Comparison of ENCODE assay signal across 17 cellular contexts in the genomic region with DNA sequence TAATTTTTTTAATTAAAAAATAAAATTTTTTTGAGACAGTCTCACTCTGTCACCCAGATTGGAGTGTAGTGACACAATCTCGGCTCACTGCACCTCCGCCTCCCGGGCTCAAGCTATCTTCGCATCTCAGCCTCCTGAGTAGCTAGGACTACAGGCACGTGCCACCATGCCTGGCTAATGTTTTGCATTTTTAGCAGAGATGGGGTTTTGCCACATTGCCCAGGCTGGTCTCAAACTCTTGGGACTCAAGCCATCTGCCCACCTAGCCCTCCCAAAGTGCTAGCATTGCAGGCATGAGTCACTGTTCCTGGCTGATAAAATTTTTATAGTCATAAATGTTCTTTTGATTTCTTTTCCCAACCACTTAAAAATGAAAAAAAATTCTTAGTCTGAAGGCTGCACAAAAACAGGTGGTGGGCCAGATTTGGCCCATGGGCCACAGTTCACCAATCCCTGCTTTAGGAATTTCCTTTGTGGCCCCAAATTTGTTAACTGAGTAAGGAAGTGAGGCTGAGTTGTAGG. TPM values are rescaled to one million over a fixed set of nuclear protein-coding genes. Genes with fewer than 3 reads are reported as not detected.
A peak's percentile ranks its signal among the peaks of the same experiment; 100 is the strongest.
DNase-seq lines count a peak whose midpoint lies in the region; ATAC-seq and TF ChIP-seq lines count a peak whose summit lies in the region.
"Had no signal": no experiment of that assay in that cellular context is flagged by ENCODE, and none has a peak within 500 bp of the region (broad histone marks: within the 10 kb centered on the region; RNA-seq: fewer than 3 reads in every experiment).

No MANE protein-coding gene starts in this region.

- intact Hi-C loops in adrenal gland (cut with DNase I) = no loop called here

- no peak for TF ChIP-seq CTCF in adrenal gland (IDR thresholded peaks at IDR 0.05)

- H2BK120ac ChIP-seq in mesenchymal stem cell (ENCODE audit: low read depth, low read length) = no peak overlapping the region

- no peak overlapping the region for H2AFZ ChIP-seq in mesenchymal stem cell (ENCODE audit: low read depth, low read length)

- H3K4me1 ChIP-seq in adrenal gland (replicated peaks in 1 of 2) (peaks cover 22 to 30% of the 10 kb centered on the region in 2 donors), mesenchymal stem cell (ENCODE audit: control insufficient read depth, insufficient read depth, low read depth, low read length) (peaks cover 2% of the 10 kb centered on the region)

- H3K4me3 ChIP-seq in adrenal gland (no peak overlapping the region), mesenchymal stem cell (ENCODE audit: insufficient read depth in 1 of 2, low read depth in 1 of 2, low read length in 2 of 2) (no peak overlapping the region)

- no peak overlapping the region for H3K4ac ChIP-seq in mesenchymal stem cell (ENCODE audit: low read depth in 1 of 2, low read length in 2 of 2)

- H4K91ac ChIP-seq in mesenchymal stem cell (ENCODE audit: low read length) = no peak overlapping the region

- no peak overlapping the region for H3K4me2 ChIP-seq in mesenchymal stem cell (ENCODE audit: low read length, poor library complexity, severe bottlenecking)

- H3K27ac ChIP-seq in adrenal gland (peak overlapping the region; percentile 40 to 78 (median 61)), mesenchymal stem cell (ENCODE audit: low read length, poor library complexity, severe bottlenecking) (no peak overlapping the region)
- H3K27ac ChIP-seq: 22Rv1 had no signal

- H2BK15ac ChIP-seq in mesenchymal stem cell (ENCODE audit: low read depth, poor library complexity, severe bottlenecking) = peak overlapping the region; percentile 52

- no peak overlapping the region for H3K14ac ChIP-seq in mesenchymal stem cell (ENCODE audit: low read length in 2 of 2)

- 70 to 93% (median 83%) methylated on average over 5 of the region's 5 CpGs for WGBS in adrenal gland, 4 donors
- WGBS in mesenchymal stem cell = 95% methylated on average over 5 of the region's 5 CpGs

- H3K9me3 ChIP-seq in adrenal gland (replicated peaks in 1 of 3) (no peaks in the 10 kb centered on the region), mesenchymal stem cell (ENCODE audit: control insufficient read depth, low read length) (no peaks in the 10 kb centered on the region)
- H3K9me3 ChIP-seq: Caco-2 had no signal

- no peak overlapping the region for H3K23ac ChIP-seq in mesenchymal stem cell (ENCODE audit: low read length in 2 of 2)

- H3K36me3 ChIP-seq in adrenal gland (replicated peaks in 1 of 2) = peaks cover 0 to 39% of the 10 kb centered on the region in 2 donors
- peaks cover 4 to 73% of the 10 kb centered on the region in 2 experiments for H3K36me3 ChIP-seq in mesenchymal stem cell (ENCODE audit: control insufficient read depth in 1 of 2, insufficient read depth in 2 of 2, low read depth in 1 of 2, low read length in 2 of 2)

- no peak overlapping the region for H3K18ac ChIP-seq in mesenchymal stem cell (ENCODE audit: low read depth in 1 of 2, low read length in 2 of 2)

- H2BK12ac ChIP-seq in mesenchymal stem cell (ENCODE audit: low read length in 2 of 2) = no peak overlapping the region

- H3K27me3 ChIP-seq in adrenal gland (no peaks in the 10 kb centered on the region), mesenchymal stem cell (ENCODE audit: control insufficient read depth in 1 of 2, insufficient read depth in 1 of 2, low read length in 2 of 2) (no peaks in the 10 kb centered on the region)

- DNase-seq in DMS 273 (lab: John Stamatoyannopoulos, UW; ENCODE audit: unreplicated experiment) (peak; percentile 54), DMS 273 treated with DMSO at 0.1 percent for 48 hours (lab: John Stamatoyannopoulos, UW) (no peak), HT1080 (ENCODE audit: low read depth) (peak; percentile 13), adrenal gland (peak in 4 of 7 donors; percentile 14 to 23 (median 16)), mesenchymal stem cell (no peak), medulla oblongata (ENCODE audit: extremely low spot score) (no peak), inferior parietal cortex (ENCODE audit: extremely low spot score) (no peak)
- DNase-seq: Caco-2; CD4-positive, CD25-positive, alpha-beta regulatory T cell; H9; Karpas-422; NCI-H1105; NCI-H2081; NCI-H446 treated with DMSO at 0.1 percent for 48 hours had no signal

- ATAC-seq in HG03439 (IDR thresholded peaks at IDR 0.05; ENCODE audit: unreplicated experiment) = no peak
- ATAC-seq: Panc1 had no signal

- no peak overlapping the region for H3K9ac ChIP-seq in mesenchymal stem cell (ENCODE audit: low read length)

- H2BK5ac ChIP-seq in mesenchymal stem cell (ENCODE audit: low read depth, low read length, poor library complexity, severe bottlenecking) = no peak overlapping the region

- H4K8ac ChIP-seq in mesenchymal stem cell (ENCODE audit: low read length) = peak overlapping the region; percentile 77

- H3K79me1 ChIP-seq in mesenchymal stem cell (replicated peaks; ENCODE audit: low read length, poor library complexity, severe bottlenecking) = peaks cover 9% of the 10 kb centered on the region

- no peak overlapping the region for H2AK5ac ChIP-seq in mesenchymal stem cell (ENCODE audit: low read length, severe bottlenecking)

- TF ChIP-seq POLR2A in adrenal gland (IDR thresholded peaks at IDR 0.05) = no peak

RNA-seq across cellular contexts. Expression of a gene that starts 9.2 kb away (rescaled TPM):
- total RNA-seq in HT1080 (2014; rRNA removed; shearing (Covaris generic)) = 63.4 and 63.9 TPM in 2 replicates
- 56.1 and 70.8 TPM in 2 replicates for polyA plus RNA-seq in HT1080 (2015; cell fraction: cytosol; rRNA removed)
- 88.2 and 96.3 TPM in 2 replicates for polyA plus RNA-seq in HT1080 (2015; cell fraction: nucleus; rRNA removed)
- total RNA-seq in adrenal gland = 100 to 1,000 TPM in 1 of 8 donors, 10 to 100 TPM in 7; 54.8 to 134 (median 69.1) TPM
- polyA plus RNA-seq in adrenal gland = 10 to 100 TPM; 35.6 to 89.2 (median 60.7) TPM
- polyA plus RNA-seq in mesenchymal stem cell (2013, experiment 1 of 2) = 22.0 TPM
- 22.1 TPM for polyA plus RNA-seq in mesenchymal stem cell (2013, experiment 2 of 2)

RNA-seq across cellular contexts. Expression of a gene that starts 9.7 kb away (rescaled TPM):
- 13.8 and 20.2 TPM in 2 replicates for total RNA-seq in HT1080 (2014; rRNA removed; shearing (Covaris generic))
- 12.7 and 16.2 TPM in 2 replicates for polyA plus RNA-seq in HT1080 (2015; cell fraction: cytosol; rRNA removed)
- polyA plus RNA-seq in HT1080 (2015; cell fraction: nucleus; rRNA removed) = 90.4 and 104 TPM in 2 replicates
- total RNA-seq in adrenal gland = 10 to 100 TPM; 13.6 to 51.3 (median 23.9) TPM
- 10 to 100 TPM; 24.8 to 59.1 (median 40.5) TPM for polyA plus RNA-seq in adrenal gland
- polyA plus RNA-seq in mesenchymal stem cell (2013, experiment 1 of 2) = 14.3 TPM
- 14.1 TPM for polyA plus RNA-seq in mesenchymal stem cell (2013, experiment 2 of 2)

RNA-seq across cellular contexts. Expression of a gene that starts 52.9 kb away (rescaled TPM):
- total RNA-seq in HT1080 (2014; rRNA removed; shearing (Covaris generic)) = 12.6 and 15.4 TPM in 2 replicates
- 17.5 and 18.7 TPM in 2 replicates for polyA plus RNA-seq in HT1080 (2015; cell fraction: cytosol; rRNA removed)
- 89.7 and 96.9 TPM in 2 replicates for polyA plus RNA-seq in HT1080 (2015; cell fraction: nucleus; rRNA removed)
- total RNA-seq in adrenal gland = 10 to 100 TPM; 10.3 to 78.0 (median 22.2) TPM
- 10 to 100 TPM; 14.5 to 42.2 (median 38.1) TPM for polyA plus RNA-seq in adrenal gland
- 19.7 TPM for polyA plus RNA-seq in mesenchymal stem cell (2013, experiment 1 of 2)
- polyA plus RNA-seq in mesenchymal stem cell (2013, experiment 2 of 2) = 21.0 TPM

Comparison
In these comparisons a context has a peak if more than half of its experiments do, and no peak if none do; other contexts are left out.
1. DNase-seq: peak in DMS 273 (single experiment), HT1080 (single experiment) and adrenal gland (4 of 7); none in DMS 273 treated with DMSO at 0.1 percent for 48 hours (single experiment), mesenchymal stem cell (single experiment), medulla oblongata (single experiment) and inferior parietal cortex (single experiment).